Comparison of ENCODE assay signal across 8 cellular contexts in genomic region chr6:98946266-98946817, GRCh38. TPM values are rescaled to one million over a fixed set of nuclear protein-coding genes. Genes with fewer than 3 reads are reported as not detected.
DNase-seq lines count a peak whose midpoint lies in the region; ATAC-seq and TF ChIP-seq lines count a peak whose summit lies in the region.

No MANE protein-coding gene starts in this region.

- intact Hi-C loops in gastrocnemius medialis (cut with DNase I; ENCODE audit: low total_unique reads): loop anchor here (2.0 to 10.0 kb wide), 3 partner anchors 86 to 1664 kb away; partner anchors contain the start of genes MMS22L and PNISR

- peak overlapping the region; percentile 80 to 93 (median 88) for H3K27ac ChIP-seq in gastrocnemius medialis

- H3K4me3 ChIP-seq in GM12865 (ENCODE audit: low read depth, low read length) (peak overlapping the region; percentile 88), fibroblast of pulmonary artery (replicated peaks; ENCODE audit: low read depth, low read length) (peak overlapping the region; percentile 66), gastrocnemius medialis (peak overlapping the region; percentile 70 to 92 (median 76))

- DNase-seq in GM12865 (ENCODE audit: low read depth) (peak; percentile 3), RPMI8226 (peak; percentile 17), fibroblast of pulmonary artery (ENCODE audit: low read depth) (no peak), gastrocnemius medialis (no peak), Kasumi-1 (lab: John Stamatoyannopoulos, UW) (no peak), COLO829 (ENCODE audit: low spot score) (no peak)

- H3K36me3 ChIP-seq in gastrocnemius medialis: no peaks in the 10 kb centered on the region

- no peak for ATAC-seq in gastrocnemius medialis
- no peak for ATAC-seq in HG02759 (IDR thresholded peaks at IDR 0.05; ENCODE audit: unreplicated experiment)
- ATAC-seq in HG03045 (IDR thresholded peaks at IDR 0.05; ENCODE audit: unreplicated experiment): no peak

- in situ Hi-C loops in gastrocnemius medialis (cut with MboI; ENCODE audit: low sequenced_read_pairs in 4 of 4): no loop called here

- H3K9me3 ChIP-seq in gastrocnemius medialis: no peaks in the 10 kb centered on the region

- no peak for TF ChIP-seq POLR2A in gastrocnemius medialis (IDR thresholded peaks at IDR 0.05)

- TF ChIP-seq CTCF in GM12865 (IDR thresholded peaks at IDR 0.05; ENCODE audit: insufficient read depth, low read depth, low read length, missing control alignments) (no peak), fibroblast of pulmonary artery (IDR thresholded peaks at IDR 0.05; ENCODE audit: low read length, missing control alignments) (no peak), gastrocnemius medialis (IDR thresholded peaks at IDR 0.05 in 4 of 5, conservative IDR thresholded peaks at IDR 0.05 in 1 of 5) (no peak)

- H3K27me3 ChIP-seq in gastrocnemius medialis: no peaks in the 10 kb centered on the region

- peaks cover 18 to 26% of the 10 kb centered on the region in 2 donors for H3K4me1 ChIP-seq in gastrocnemius medialis

RNA-seq across cellular contexts. Expression of gene FBXL4, which starts 1.4 kb away (rescaled TPM):
- 10 to 100 TPM; 16.4 to 35.0 (median 22.4) TPM for total RNA-seq in gastrocnemius medialis

Comparison
In these comparisons a context has a peak if more than half of its experiments do, and no peak if none do; other contexts are left out.
1. DNase-seq: peak in GM12865 (single experiment) and RPMI8226 (single experiment); none in fibroblast of pulmonary artery (single experiment), gastrocnemius medialis (0 of 2), Kasumi-1 (0 of 2) and COLO829 (single experiment).
2. Peak in every context shown above with its lines, with median percentiles within 50 percentile points of each other: H3K4me3 ChIP-seq.